1 cellular context compared by ENCODE assay signal in genomic region chr12:6430124-6430989, GRCh38.
TF ChIP-seq lines count a peak whose summit lies in the region.

No MANE protein-coding gene starts in this region.

TF ChIP-seq in K562, 482 proteins besides CTCF, POLR2A, EP300 and RAD21 (continued from another document and continues in another):
- TF ChIP-seq ZNF277 (CRISPR knock-in tag; IDR thresholded peaks at IDR 0.05; ENCODE audit: borderline replicate concordance) (no peak), FOS (IDR thresholded peaks at IDR 0.05; ENCODE audit: extremely low read depth, insufficient read length) (no peak), ZC3H8 (IDR thresholded peaks at IDR 0.05) (no peak), ZFP30 (CRISPR knock-in tag; IDR thresholded peaks at IDR 0.05; ENCODE audit: borderline replicate concordance) (no peak), ZNF212 (CRISPR knock-in tag; IDR thresholded peaks at IDR 0.05) (no peak), ATF7 (IDR thresholded peaks at IDR 0.05) (peak; percentile 66), FOXM1 (IDR thresholded peaks at IDR 0.05; ENCODE audit: low read depth) (no peak), FOXM1 (CRISPR knock-in tag; IDR thresholded peaks at IDR 0.05; ENCODE audit: low read depth) (no peak), PML (IDR thresholded peaks at IDR 0.05; ENCODE audit: low read length) (no peak), BRD9 (IDR thresholded peaks at IDR 0.05; ENCODE audit: low read depth, partially characterized antibody) (no peak), HNRNPK (IDR thresholded peaks at IDR 0.05; ENCODE audit: low read depth, low read length, poor library complexity, severe bottlenecking) (no peak), ETV1 (tag; conservative IDR thresholded peaks at IDR 0.05; ENCODE audit: low read depth) (no peak), MNT (conservative IDR thresholded peaks at IDR 0.05) (peak; percentile 64 to 78), CBFA2T3 (IDR thresholded peaks at IDR 0.05) (peak; percentile 61), ARID1B (IDR thresholded peaks at IDR 0.05) (peak; percentile 83), ZNF699 (CRISPR knock-in tag; IDR thresholded peaks at IDR 0.05; ENCODE audit: insufficient replicate concordance) (no peak), ZNF24 (IDR thresholded peaks at IDR 0.05) (no peak), ZKSCAN3 (CRISPR knock-in tag; IDR thresholded peaks at IDR 0.05) (no peak), DDX20 (tag; IDR thresholded peaks at IDR 0.05; ENCODE audit: low read depth) (no peak), VEZF1 (CRISPR knock-in tag; IDR thresholded peaks at IDR 0.05) (peak; percentile 53; the same call in 1 of the 2 replicates), PBX2 (CRISPR knock-in tag; IDR thresholded peaks at IDR 0.05; ENCODE audit: low read depth) (no peak), PBX2 (tag; conservative IDR thresholded peaks at IDR 0.05; ENCODE audit: low read depth) (peak; percentile 76), MTA1 (IDR thresholded peaks at IDR 0.05; ENCODE audit: borderline replicate concordance) (peak; percentile 78; the same call in 1 of the 2 replicates), HNRNPLL (IDR thresholded peaks at IDR 0.05; ENCODE audit: low read depth, low read length, poor library complexity, severe bottlenecking) (no peak), EP400 (IDR thresholded peaks at IDR 0.05) (peak; percentile 51; the same call in 1 of the 2 replicates), KHSRP (IDR thresholded peaks at IDR 0.05) (no peak), HINFP (tag; conservative IDR thresholded peaks at IDR 0.05; ENCODE audit: low read depth) (no peak), ELF2 (CRISPR knock-in tag; IDR thresholded peaks at IDR 0.05) (no peak), FOXJ2 (tag; IDR thresholded peaks at IDR 0.05) (no peak), CXXC5 (CRISPR knock-in tag; IDR thresholded peaks at IDR 0.05) (no peak; the same call in 1 of the 2 replicates), ZNF311 (CRISPR knock-in tag; IDR thresholded peaks at IDR 0.05) (no peak), MTA2 (IDR thresholded peaks at IDR 0.05; ENCODE audit: low read depth) (0 out of 2 replicates have a peak, but pooled peaks have one; percentile 29), RBM17 (IDR thresholded peaks at IDR 0.05; ENCODE audit: borderline replicate concordance, low read depth, low read length) (no peak), ZBTB9 (CRISPR knock-in tag; IDR thresholded peaks at IDR 0.05) (no peak), SRF (CRISPR knock-in tag; IDR thresholded peaks at IDR 0.05) (no peak; a peak in 1 of 4 replicates), MXD1 (CRISPR knock-in tag; IDR thresholded peaks at IDR 0.05; ENCODE audit: borderline replicate concordance, poor library complexity, severe bottlenecking) (no peak), ZFP91 (CRISPR knock-in tag; IDR thresholded peaks at IDR 0.05) (no peak), E2F4 (CRISPR knock-in tag; IDR thresholded peaks at IDR 0.05; ENCODE audit: low read depth) (no peak), L3MBTL2 (IDR thresholded peaks at IDR 0.05) (peak; percentile 65), ZNF449 (CRISPR knock-in tag; IDR thresholded peaks at IDR 0.05) (no peak), ARID3B (CRISPR knock-in tag; IDR thresholded peaks at IDR 0.05; ENCODE audit: borderline replicate concordance) (no peak), PRDM10 (IDR thresholded peaks at IDR 0.05; ENCODE audit: partially characterized antibody) (peak; percentile 57), DACH1 (IDR thresholded peaks at IDR 0.05; ENCODE audit: partially characterized antibody) (no peak)
